In genomic region chr13:78647053-78647726, GRCh38 we compare ENCODE assay signal across 6 cellular contexts. TPM values are rescaled to one million over a fixed set of nuclear protein-coding genes. Genes with fewer than 3 reads are reported as not detected.
"Had no signal": no experiment of that assay in that cellular context is flagged by ENCODE, and none has a peak within 500 bp of the region (broad histone marks: within the 10 kb centered on the region; RNA-seq: fewer than 3 reads in every experiment).

No MANE protein-coding gene starts in this region.

RNA-seq across cellular contexts. Expression of gene POU4F1, which starts 43.8 kb away (rescaled TPM):
- total RNA-seq: chondrocyte, gastrocnemius medialis, mesenteric fat pad, tibial nerve, vagina had no signal
- polyA plus RNA-seq: heart left ventricle had no signal
